20 cellular contexts compared by ENCODE assay signal in the genomic region with DNA sequence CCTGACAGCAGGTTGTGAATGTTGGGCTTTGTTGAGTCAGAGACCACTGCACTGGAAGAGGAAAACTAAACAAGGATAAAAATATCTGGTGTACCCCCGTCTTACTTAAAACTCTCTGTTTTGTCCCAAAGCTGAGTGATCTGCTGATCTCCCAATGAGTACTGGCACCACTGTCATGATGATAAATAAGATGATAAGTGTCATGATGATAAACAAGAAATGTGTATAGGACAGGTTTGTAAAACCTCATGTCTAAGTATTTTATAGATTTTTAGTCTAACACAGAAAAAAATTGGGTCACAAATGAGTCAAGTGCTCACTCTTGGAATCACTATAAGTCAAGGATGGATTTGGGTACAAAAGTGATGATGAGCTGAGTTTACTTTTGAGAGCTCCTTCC. TPM values are rescaled to one million over a fixed set of nuclear protein-coding genes. Genes with fewer than 3 reads are reported as not detected.
DNase-seq lines count a peak whose midpoint lies in the region; ATAC-seq, FAIRE-seq and TF ChIP-seq lines count a peak whose summit lies in the region.
"Had no signal": no experiment of that assay in that cellular context is flagged by ENCODE, and none has a peak within 500 bp of the region (broad histone marks: within the 10 kb centered on the region; RNA-seq: fewer than 3 reads in every experiment).

No MANE protein-coding gene starts in this region.

- 88% methylated on average over 1 of the region's 1 CpG for WGBS in A549 (ENCODE audit: missing lambda C conversion rate)

- H4K20me1 ChIP-seq in DND-41 (ENCODE audit: insufficient read depth, low read length) (no peaks in the 10 kb centered on the region), Loucy (ENCODE audit: insufficient read depth, low read length, poor library complexity, severe bottlenecking) (no peaks in the 10 kb centered on the region)
- H4K20me1 ChIP-seq: BLaER1 had no signal

- H3K79me2 ChIP-seq in DND-41 (ENCODE audit: insufficient read depth, low read length), result no peaks in the 10 kb centered on the region
- H3K79me2 ChIP-seq in Loucy (ENCODE audit: insufficient read depth, low read length), result no peaks in the 10 kb centered on the region

- no peak for TF ChIP-seq CTCF in A549 (IDR thresholded peaks at IDR 0.05)
- no peak for TF ChIP-seq CTCF in DND-41 (IDR thresholded peaks at IDR 0.05; ENCODE audit: borderline replicate concordance, extremely low read depth, low read length, poor library complexity, severe bottlenecking)
- no peak for TF ChIP-seq CTCF in Loucy (conservative IDR thresholded peaks at IDR 0.05; ENCODE audit: low read length)
- no peak for TF ChIP-seq CTCF in endothelial cell (IDR thresholded peaks at IDR 0.05; ENCODE audit: unreplicated experiment)

- peak overlapping the region; percentile 34; the same call in 1 of the 3 replicates for H3K4me2 ChIP-seq in A549
- peak overlapping the region; percentile 46 for H3K4me2 ChIP-seq in DND-41 (ENCODE audit: insufficient read depth, low read length)
- H3K4me2 ChIP-seq in Loucy (ENCODE audit: low read depth, low read length, poor library complexity, severe bottlenecking), result no peak overlapping the region
- H3K4me2 ChIP-seq: BLaER1 had no signal

- H3K36me3 Mint-ChIP-seq in activated T-helper 17 cell treated with anti-CD3 and anti-CD28 coated beads, Interleukin-2, amount 50 U/mL, for 72 hours (ENCODE audit: low read depth), result no peaks in the 10 kb centered on the region
- no peaks in the 10 kb centered on the region for H3K36me3 Mint-ChIP-seq in endothelial cell (ENCODE audit: low read depth, unreplicated experiment)

- H3K9ac ChIP-seq in DND-41 (ENCODE audit: low read depth, low read length), result peak overlapping the region; percentile 31; the same call in 1 of the 2 replicates
- H3K9ac ChIP-seq in Loucy (ENCODE audit: low read depth, low read length, poor library complexity, severe bottlenecking), result no peak overlapping the region
- H3K9ac ChIP-seq: BLaER1 had no signal

- H3K27ac Mint-ChIP-seq in activated T-helper 17 cell treated with anti-CD3 and anti-CD28 coated beads, Interleukin-2, amount 50 U/mL, for 72 hours, result no peak overlapping the region
- H3K27ac Mint-ChIP-seq in endothelial cell (ENCODE audit: unreplicated experiment), result no peak overlapping the region
- H3K27ac Mint-ChIP-seq: CD4-positive, alpha-beta T cell had no signal

- peaks cover 3% of the 10 kb centered on the region for H3K9me3 Mint-ChIP-seq in activated T-helper 17 cell treated with anti-CD3 and anti-CD28 coated beads, Interleukin-2, amount 50 U/mL, for 72 hours
- no peaks in the 10 kb centered on the region for H3K9me3 Mint-ChIP-seq in endothelial cell (ENCODE audit: unreplicated experiment)
- H3K9me3 Mint-ChIP-seq: CD4-positive, alpha-beta T cell had no signal

- no peak for TF ChIP-seq EP300 in A549 (IDR thresholded peaks at IDR 0.05)

- H3K27me3 Mint-ChIP-seq in activated T-helper 17 cell treated with anti-CD3 and anti-CD28 coated beads, Interleukin-2, amount 50 U/mL, for 72 hours, result peaks cover 75% of the 10 kb centered on the region
- peaks cover 8% of the 10 kb centered on the region for H3K27me3 Mint-ChIP-seq in endothelial cell (ENCODE audit: unreplicated experiment)

- H3K27ac ChIP-seq in A549 (no peak overlapping the region), DND-41 (ENCODE audit: low read length) (peak overlapping the region; percentile 73)
- H3K27ac ChIP-seq: BLaER1 had no signal

- no peak for TF ChIP-seq POLR2A in A549 (IDR thresholded peaks at IDR 0.05; ENCODE audit: low read length)

- TF ChIP-seq RAD21 in A549 (conservative IDR thresholded peaks at IDR 0.05 in 1 of 2, IDR thresholded peaks at IDR 0.05 in 1 of 2), result no peak

- ATAC-seq in A549, result no peak
- ATAC-seq in DND-41 (ENCODE audit: insufficient read depth, low read depth), result no peak; the same call in 2 of the 3 replicates
- ATAC-seq in activated T-helper 17 cell treated with anti-CD3 and anti-CD28 coated beads, Interleukin-2, amount 50 U/mL, for 72 hours (replicated peaks), result peak; percentile 26
- ATAC-seq: Right ventricle myocardium inferior had no signal

- POLR2A ChIA-PET in A549 (lab: Yijun Ruan, JAX), result no interaction called here

- no peak overlapping the region for H3K4me3 ChIP-seq in A549
- H3K4me3 ChIP-seq in DND-41 (ENCODE audit: low read depth in 1 of 2, low read length in 2 of 2), result no peak overlapping the region; a peak in 1 of 4 replicates
- no peak overlapping the region for H3K4me3 ChIP-seq in Loucy (ENCODE audit: low read length, poor library complexity, severe bottlenecking)
- H3K4me3 ChIP-seq: BLaER1 had no signal

- H3K27me3 ChIP-seq in DND-41 (ENCODE audit: insufficient read depth, low read length, poor library complexity), result no peaks in the 10 kb centered on the region
- no peaks in the 10 kb centered on the region for H3K27me3 ChIP-seq in Loucy (ENCODE audit: insufficient read depth, low read length, poor library complexity, severe bottlenecking)
- H3K27me3 ChIP-seq: BLaER1 had no signal

- H2AFZ ChIP-seq in DND-41 (ENCODE audit: low read depth, low read length) (peak overlapping the region; percentile 18; the same call in 1 of the 2 replicates), Loucy (ENCODE audit: low read length) (0 out of 2 replicates have a peak overlapping the region, but pooled peaks have one; percentile 29)

- peaks cover 11% of the 10 kb centered on the region; the same call in 1 of the 3 replicates for H3K4me1 ChIP-seq in A549
- H3K4me1 ChIP-seq in DND-41 (ENCODE audit: insufficient read depth, low read length), result peaks cover 52% of the 10 kb centered on the region
- H3K4me1 ChIP-seq in Loucy (ENCODE audit: insufficient read depth, low read length, poor library complexity, severe bottlenecking), result no peaks in the 10 kb centered on the region
- H3K4me1 ChIP-seq: BLaER1 had no signal

- DNase-seq in A549 (ENCODE audit: low read depth in 1 of 2, low spot score in 1 of 2) (no peak), DND-41 (no peak), SHP77 treated with DMSO at 0.1 percent for 48 hours (lab: John Stamatoyannopoulos, UW) (no peak), NCI-H2107 (lab: John Stamatoyannopoulos, UW) (no peak), endothelial cell (ENCODE audit: low spot score) (no peak)
- DNase-seq: CD4-positive, alpha-beta T cell; COR-L47; DMS79; NCI-H1092 treated with DMSO at 0.1 percent for 48 hours; NCI-H1436 treated with DMSO at 0.1 percent for 48 hours; NCI-H1930; NCI-H510A treated with DMSO at 0.1 percent for 48 hours; NCI-H774 had no signal

- H3K36me3 ChIP-seq in DND-41 (ENCODE audit: insufficient read depth, low read length), result no peaks in the 10 kb centered on the region
- no peaks in the 10 kb centered on the region for H3K36me3 ChIP-seq in Loucy (ENCODE audit: insufficient read depth, low read length)
- H3K36me3 ChIP-seq: BLaER1 had no signal

- no peak overlapping the region for H3K4me3 Mint-ChIP-seq in activated T-helper 17 cell treated with anti-CD3 and anti-CD28 coated beads, Interleukin-2, amount 50 U/mL, for 72 hours
- no peak overlapping the region for H3K4me3 Mint-ChIP-seq in endothelial cell (ENCODE audit: unreplicated experiment)
- H3K4me3 Mint-ChIP-seq: CD4-positive, alpha-beta T cell had no signal

- no peak for FAIRE-seq in A549 (lab: Jason Lieb, UNC)

- H3K9me3 ChIP-seq in A549 (no peaks in the 10 kb centered on the region), DND-41 (ENCODE audit: insufficient read depth, low read length, severe bottlenecking) (no peaks in the 10 kb centered on the region), Loucy (ENCODE audit: insufficient read depth, low read depth, low read length) (no peaks in the 10 kb centered on the region)

- H3F3A ChIP-seq in Loucy (ENCODE audit: low read depth), result no peaks in the 10 kb centered on the region

- peaks cover 5% of the 10 kb centered on the region for H3K4me1 Mint-ChIP-seq in activated T-helper 17 cell treated with anti-CD3 and anti-CD28 coated beads, Interleukin-2, amount 50 U/mL, for 72 hours
- no peaks in the 10 kb centered on the region for H3K4me1 Mint-ChIP-seq in endothelial cell (ENCODE audit: unreplicated experiment)

- H3K9me2 ChIP-seq in Loucy (replicated peaks; ENCODE audit: low read depth, low read length), result no peaks in the 10 kb centered on the region

- CTCF ChIA-PET in A549 (lab: Yijun Ruan, JAX), result interaction anchor here (0.7 to 1.3 kb wide), 4 partner anchors 13 to 366 kb away, joined by 3 to 6 read pairs (median 3); no protein-coding TSS in a partner anchor

TF ChIP-seq in A549, 52 proteins besides CTCF, POLR2A, EP300 and RAD21 (continues in another document):
- no peak for TF ChIP-seq ZC3H11A (IDR thresholded peaks at IDR 0.05)
- TF ChIP-seq ZNF302 (CRISPR knock-in tag; IDR thresholded peaks at IDR 0.05), result no peak
- no peak for TF ChIP-seq TP53 (CRISPR knock-in tag; IDR thresholded peaks at IDR 0.05)
- TF ChIP-seq PHF8 (IDR thresholded peaks at IDR 0.05; ENCODE audit: borderline replicate concordance, low read depth), result no peak
- TF ChIP-seq HOXB5 (CRISPR knock-in tag; IDR thresholded peaks at IDR 0.05), result no peak
- TF ChIP-seq CBX2 (IDR thresholded peaks at IDR 0.05; ENCODE audit: borderline replicate concordance, low read depth), result no peak
- no peak for TF ChIP-seq HOXB13 (CRISPR knock-in tag; IDR thresholded peaks at IDR 0.05; ENCODE audit: low read depth)
- no peak for TF ChIP-seq RFX5 (IDR thresholded peaks at IDR 0.05)
- TF ChIP-seq MAFK (IDR thresholded peaks at IDR 0.05; ENCODE audit: partially characterized antibody), result no peak
- TF ChIP-seq FOSB (CRISPR knock-in tag; IDR thresholded peaks at IDR 0.05), result no peak
- TF ChIP-seq EHF (CRISPR knock-in tag; IDR thresholded peaks at IDR 0.05), result no peak
- TF ChIP-seq RARB (CRISPR knock-in tag; IDR thresholded peaks at IDR 0.05), result no peak
- no peak for TF ChIP-seq HEYL (CRISPR knock-in tag; IDR thresholded peaks at IDR 0.05)
- TF ChIP-seq HDAC2 (IDR thresholded peaks at IDR 0.05), result no peak
- no peak for TF ChIP-seq NFE2L2 (conservative IDR thresholded peaks at IDR 0.05; ENCODE audit: low read length)
- TF ChIP-seq MAX (IDR thresholded peaks at IDR 0.05), result no peak

RNA-seq across cellular contexts. Expression of gene SIM1, which starts 8.5 kb away (rescaled TPM):
- polyA plus RNA-seq in A549 (2011; rRNA removed) (not detected in 2 replicates), A549 (2017; fragmentation: RNase III; extraction: RNeasy Plus Mini Kit Qiagen cat#74134 plus additional on column Dnase treatment) (not detected in 3 replicates)
- not detected in 2 replicates for polyA plus RNA-seq in A549 (2012; cell fraction: cytosol; rRNA removed)
- not detected in 2 replicates for polyA plus RNA-seq in A549 (2012; cell fraction: nucleus; rRNA removed)
- not detected in 2 replicates for polyA minus RNA-seq in A549 (2011; rRNA and poly(A)+ RNA removed)
- total RNA-seq in activated T-helper 17 cell treated with anti-CD3 and anti-CD28 coated beads, Interleukin-2, amount 50 U/mL, for 72 hours, result not detected
- 0.41 TPM for total RNA-seq in endothelial cell (ENCODE audit: unreplicated experiment)
- total RNA-seq: CD4-positive, alpha-beta T cell; H4; OCI-LY7; Right ventricle myocardium inferior; SK-MEL-5 had no signal
